In the genomic region with DNA sequence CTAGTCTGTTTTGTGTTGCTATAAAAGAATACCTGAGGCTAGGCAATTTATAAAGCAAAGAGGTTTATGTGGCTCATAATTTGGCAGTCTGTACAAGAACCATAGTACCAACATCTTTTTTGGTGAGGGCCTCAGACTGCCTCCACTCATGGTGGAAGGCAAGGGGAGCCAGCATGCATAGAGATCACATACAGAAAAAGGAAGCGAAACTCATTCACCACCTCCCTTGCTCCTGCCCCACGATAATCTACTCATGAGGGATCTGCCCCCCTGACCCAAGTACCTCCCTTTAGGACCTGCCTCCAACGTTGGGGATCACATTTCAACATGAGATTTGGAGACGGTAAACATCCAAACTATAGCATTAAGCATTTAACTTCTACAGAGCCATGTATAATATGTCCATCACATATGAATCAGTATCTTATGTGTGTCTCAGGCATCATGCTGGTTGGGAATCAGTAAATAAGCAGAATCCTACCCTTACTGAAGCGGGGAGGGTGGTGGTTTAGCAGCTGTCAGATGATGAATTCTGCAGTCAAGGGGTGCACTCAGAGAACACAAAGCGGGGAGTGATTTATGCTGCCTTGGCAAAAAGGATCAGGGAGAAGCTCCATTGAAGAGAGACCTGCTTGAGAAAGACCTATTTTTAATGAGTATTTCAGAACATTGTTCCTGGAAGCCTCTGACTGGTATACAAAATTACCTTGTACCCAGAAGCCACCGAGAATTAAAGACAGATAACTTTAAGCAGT, we compare ENCODE assay signal across 11 cellular contexts. TPM values are rescaled to one million over a fixed set of nuclear protein-coding genes. Genes with fewer than 3 reads are reported as not detected.
A peak's percentile ranks its signal among the peaks of the same experiment; 100 is the strongest.
DNase-seq lines count a peak whose midpoint lies in the region; ATAC-seq and TF ChIP-seq lines count a peak whose summit lies in the region.
"Had no signal": no experiment of that assay in that cellular context is flagged by ENCODE, and none has a peak within 500 bp of the region (broad histone marks: within the 10 kb centered on the region; RNA-seq: fewer than 3 reads in every experiment).

No MANE protein-coding gene starts in this region.

- no peaks in the 10 kb centered on the region for H3K27me3 Mint-ChIP-seq in CD8-positive, alpha-beta T cell (ENCODE audit: low read depth)
- no peaks in the 10 kb centered on the region for H3K27me3 Mint-ChIP-seq in activated naive CD4-positive, alpha-beta T cell treated with anti-CD3 and anti-CD28 coated beads for 36 hours (ENCODE audit: low read depth)

- no peak for TF ChIP-seq CTCF in CD8-positive, alpha-beta T cell (IDR thresholded peaks at IDR 0.05)
- TF ChIP-seq CTCF in RWPE2 (IDR thresholded peaks at IDR 0.05; ENCODE audit: poor library complexity, severe bottlenecking), result no peak

- no peaks in the 10 kb centered on the region for H3K9me3 Mint-ChIP-seq in CD8-positive, alpha-beta T cell
- H3K9me3 Mint-ChIP-seq in activated naive CD4-positive, alpha-beta T cell treated with anti-CD3 and anti-CD28 coated beads for 36 hours, result no peaks in the 10 kb centered on the region

- H3K4me1 ChIP-seq in CD8-positive, alpha-beta T cell (ENCODE audit: insufficient read depth, low read length), result no peaks in the 10 kb centered on the region
- H3K4me1 ChIP-seq in RWPE2 (ENCODE audit: insufficient read depth, poor library complexity, severe bottlenecking), result peaks cover 11% of the 10 kb centered on the region

- DNase-seq in CD8-positive, alpha-beta T cell, result no peak
- DNase-seq in RWPE2 (ENCODE audit: low spot score) (no peak), NCI-H748 treated with DMSO at 0.1 percent for 48 hours (lab: John Stamatoyannopoulos, UW) (no peak)
- no peak for DNase-seq in effector CD4-positive, alpha-beta T cell
- no peak for DNase-seq in activated naive CD4-positive, alpha-beta T cell treated with anti-CD3 and anti-CD28 coated beads for 36 hours
- DNase-seq in activated effector memory CD4-positive, alpha-beta T cell treated with Interleukin-2 at 50 U/mL for 16 hours, result no peak
- DNase-seq: activated CD4-positive, alpha-beta T cell treated with anti-CD3 and anti-CD28 coated beads, Interleukin-2, amount 50 U/mL, for 48 hours; NCI-H510A had no signal

- H3K4me3 Mint-ChIP-seq in CD8-positive, alpha-beta T cell, result no peak overlapping the region
- H3K4me3 Mint-ChIP-seq in activated naive CD4-positive, alpha-beta T cell treated with anti-CD3 and anti-CD28 coated beads for 36 hours, result no peak overlapping the region

- intact Hi-C loops in CD8-positive, alpha-beta T cell (cut with DNase I, micrococcal nuclease), result loop anchor here in 1 of 2 experiments (10.0 kb wide), 1 partner anchor 299 kb away; no protein-coding TSS in a partner anchor
- intact Hi-C loops in activated naive CD4-positive, alpha-beta T cell treated with anti-CD3 and anti-CD28 coated beads for 36 hours (cut with micrococcal nuclease), result no loop called here

- CTCF ChIA-PET in CD8-positive, alpha-beta T cell (lab: Charles Lee), result interaction anchor here (1.0 kb wide), 1 partner anchor 182 kb away, joined by 3 read pairs; no protein-coding TSS in a partner anchor
- CTCF ChIA-PET in activated naive CD4-positive, alpha-beta T cell treated with anti-CD3 and anti-CD28 coated beads for 36 hours (lab: Charles Lee), result interaction anchor here (1.1 kb wide), 1 partner anchor 30 kb away, joined by 3 read pairs; no protein-coding TSS in a partner anchor

- POLR2A ChIA-PET in CD8-positive, alpha-beta T cell (lab: Charles Lee), result no interaction called here

- H3K4me1 Mint-ChIP-seq in CD8-positive, alpha-beta T cell (ENCODE audit: low read depth), result no peaks in the 10 kb centered on the region
- no peaks in the 10 kb centered on the region for H3K4me1 Mint-ChIP-seq in activated naive CD4-positive, alpha-beta T cell treated with anti-CD3 and anti-CD28 coated beads for 36 hours (ENCODE audit: low read depth)

- ATAC-seq in CD8-positive, alpha-beta T cell, result no peak
- ATAC-seq in GM19455 (IDR thresholded peaks at IDR 0.05; ENCODE audit: unreplicated experiment) (peak; percentile 60), HG03064 (IDR thresholded peaks at IDR 0.05; ENCODE audit: low read depth, unreplicated experiment) (peak; percentile 72), RWPE2 (ENCODE audit: low read depth) (no peak)

- peaks cover 62% of the 10 kb centered on the region for H3K36me3 ChIP-seq in CD8-positive, alpha-beta T cell (ENCODE audit: insufficient read depth, low read length)
- peaks cover 96% of the 10 kb centered on the region for H3K36me3 ChIP-seq in RWPE2 (ENCODE audit: low read depth)

- H3K36me3 Mint-ChIP-seq in CD8-positive, alpha-beta T cell, result peaks cover 93% of the 10 kb centered on the region
- peaks cover 39% of the 10 kb centered on the region for H3K36me3 Mint-ChIP-seq in activated naive CD4-positive, alpha-beta T cell treated with anti-CD3 and anti-CD28 coated beads for 36 hours (ENCODE audit: low read depth)

- no peak overlapping the region for H3K4me3 ChIP-seq in CD8-positive, alpha-beta T cell (ENCODE audit: low read depth, low read length)
- H3K4me3 ChIP-seq in RWPE2 (ENCODE audit: severe bottlenecking), result no peak overlapping the region
- H3K4me3 ChIP-seq: cardiac muscle cell had no signal

- H3K27me3 ChIP-seq in CD8-positive, alpha-beta T cell (ENCODE audit: insufficient read depth, low read length), result no peaks in the 10 kb centered on the region
- H3K27me3 ChIP-seq in RWPE2 (ENCODE audit: insufficient read depth, poor library complexity, severe bottlenecking), result no peaks in the 10 kb centered on the region
- H3K27me3 ChIP-seq: cardiac muscle cell had no signal

- no peaks in the 10 kb centered on the region for H3K9me3 ChIP-seq in CD8-positive, alpha-beta T cell (ENCODE audit: low read length)
- no peaks in the 10 kb centered on the region for H3K9me3 ChIP-seq in RWPE2 (ENCODE audit: severe bottlenecking)

- H3K27ac Mint-ChIP-seq in CD8-positive, alpha-beta T cell, result peak overlapping the region; percentile 41
- no peak overlapping the region for H3K27ac Mint-ChIP-seq in activated naive CD4-positive, alpha-beta T cell treated with anti-CD3 and anti-CD28 coated beads for 36 hours

- H3K27ac ChIP-seq in CD8-positive, alpha-beta T cell (ENCODE audit: low read depth, low read length), result no peak overlapping the region
- H3K27ac ChIP-seq in RWPE2 (ENCODE audit: poor library complexity, severe bottlenecking), result peak overlapping the region; percentile 59
- H3K27ac ChIP-seq: cardiac muscle cell had no signal

RNA-seq across cellular contexts. Expression of gene HMGXB3, which starts 34.8 kb away (rescaled TPM):
- total RNA-seq in CD8-positive, alpha-beta T cell, result 10 to 100 TPM; 27.4 to 29.7 TPM
- total RNA-seq in activated naive CD4-positive, alpha-beta T cell treated with anti-CD3 and anti-CD28 coated beads for 36 hours, result 10 to 100 TPM; 24.3 to 26.8 TPM

RNA-seq across cellular contexts. Expression of gene TIGD6, which starts 34.9 kb away (rescaled TPM):
- 1 to 10 TPM in 1 of 2 experiments, under 1 TPM in 1; 0.97 to 1.5 TPM for total RNA-seq in CD8-positive, alpha-beta T cell
- total RNA-seq in activated naive CD4-positive, alpha-beta T cell treated with anti-CD3 and anti-CD28 coated beads for 36 hours, result 1 to 10 TPM; 2.6 to 2.7 TPM

RNA-seq across cellular contexts. Expression of gene CSF1R, which starts 51.0 kb away (rescaled TPM):
- total RNA-seq in CD8-positive, alpha-beta T cell, result under 1 TPM in 1 of 2 experiments, not detected in 1; 0.31 TPM
- 1 to 10 TPM in 1 of 2 experiments, under 1 TPM in 1; 0.94 to 1.8 TPM for total RNA-seq in activated naive CD4-positive, alpha-beta T cell treated with anti-CD3 and anti-CD28 coated beads for 36 hours
- total RNA-seq: cardiac muscle cell had no signal

Comparison
In these comparisons a context has a peak if more than half of its experiments do, and no peak if none do; other contexts are left out.
1. ATAC-seq: peak in GM19455 (single experiment) and HG03064 (single experiment); none in CD8-positive, alpha-beta T cell (single experiment) and RWPE2 (single experiment).